ENCODE assay signal across 1 cellular context in genomic region chr3:44437800-44438199, GRCh38.
TF ChIP-seq lines count a peak whose summit lies in the region.

No MANE protein-coding gene starts in this region.

TF ChIP-seq in K562, 482 proteins besides CTCF, POLR2A, EP300 and RAD21 (continued from another document and continues in another):
- TF ChIP-seq MBD1 (CRISPR knock-in tag; IDR thresholded peaks at IDR 0.05) (no peak), SNIP1 (IDR thresholded peaks at IDR 0.05; ENCODE audit: low read depth) (no peak), SETDB1 (IDR thresholded peaks at IDR 0.05; ENCODE audit: low read length) (no peak), SUPT5H (IDR thresholded peaks at IDR 0.05) (no peak), CLOCK (CRISPR knock-in tag; IDR thresholded peaks at IDR 0.05; ENCODE audit: borderline replicate concordance) (no peak), RAD51 (IDR thresholded peaks at IDR 0.05; ENCODE audit: borderline replicate concordance, low read depth) (no peak), ZNF324 (CRISPR knock-in tag; IDR thresholded peaks at IDR 0.05) (peak; percentile 56; the same call in 1 of the 2 replicates), SAFB2 (IDR thresholded peaks at IDR 0.05; ENCODE audit: borderline replicate concordance, low read depth, low read length, severe bottlenecking) (no peak), HMGXB4 (CRISPR knock-in tag; IDR thresholded peaks at IDR 0.05) (no peak), RFX7 (CRISPR knock-in tag; IDR thresholded peaks at IDR 0.05) (no peak), CUX1 (CRISPR knock-in tag; IDR thresholded peaks at IDR 0.05) (peak; percentile 91), ATF4 (CRISPR knock-in tag; IDR thresholded peaks at IDR 0.05) (peak; percentile 81), ZFP36 (IDR thresholded peaks at IDR 0.05; ENCODE audit: low read depth, low read length, partially characterized antibody) (no peak), IRF2 (CRISPR knock-in tag; IDR thresholded peaks at IDR 0.05) (no peak), ZNF79 (CRISPR knock-in tag; IDR thresholded peaks at IDR 0.05; ENCODE audit: low read depth) (peak; percentile 60), SMAD3 (CRISPR knock-in tag; conservative IDR thresholded peaks at IDR 0.05) (peak; percentile 96), MTA3 (IDR thresholded peaks at IDR 0.05; ENCODE audit: borderline replicate concordance) (no peak), ZNF431 (CRISPR knock-in tag; IDR thresholded peaks at IDR 0.05) (no peak), GTF2B (IDR thresholded peaks at IDR 0.05; ENCODE audit: extremely low read depth, insufficient read length) (no peak), DIDO1 (tag; IDR thresholded peaks at IDR 0.05; ENCODE audit: low read depth) (peak; percentile 59; the same call in 1 of the 2 replicates), POLR3A (IDR thresholded peaks at IDR 0.05; ENCODE audit: borderline replicate concordance, extremely low read depth, insufficient read depth, insufficient read length) (no peak), XRCC5 (IDR thresholded peaks at IDR 0.05; ENCODE audit: low read depth, low read length) (no peak), MYNN (IDR thresholded peaks at IDR 0.05) (no peak), MYNN (CRISPR knock-in tag; IDR thresholded peaks at IDR 0.05) (no peak), RFX5 (IDR thresholded peaks at IDR 0.05; ENCODE audit: low read depth, low read length) (no peak), MECOM (CRISPR knock-in tag; IDR thresholded peaks at IDR 0.05) (peak; percentile 94), ZNF280B (CRISPR knock-in tag; IDR thresholded peaks at IDR 0.05) (peak; percentile 60; the same call in 1 of the 2 replicates), MBD2 (IDR thresholded peaks at IDR 0.05; ENCODE audit: borderline replicate concordance, low read depth) (no peak), TRIM24 (IDR thresholded peaks at IDR 0.05) (no peak), VEZF1 (CRISPR knock-in tag; IDR thresholded peaks at IDR 0.05) (no peak), HBP1 (CRISPR knock-in tag; IDR thresholded peaks at IDR 0.05) (0 out of 2 replicates have a peak, but pooled peaks have one; percentile 36), MEF2D (tag; conservative IDR thresholded peaks at IDR 0.05; ENCODE audit: low read depth) (peak; percentile 89), MTF1 (CRISPR knock-in tag; IDR thresholded peaks at IDR 0.05; ENCODE audit: borderline replicate concordance) (peak; percentile 75; the same call in 1 of the 2 replicates), HCFC1 (IDR thresholded peaks at IDR 0.05; ENCODE audit: low read depth, low read length) (no peak), ZNF121 (CRISPR knock-in tag; conservative IDR thresholded peaks at IDR 0.05) (no peak), TOE1 (IDR thresholded peaks at IDR 0.05; ENCODE audit: borderline replicate concordance) (no peak), TOE1 (CRISPR knock-in tag; IDR thresholded peaks at IDR 0.05; ENCODE audit: borderline replicate concordance, low read depth) (no peak), ERF (CRISPR knock-in tag; IDR thresholded peaks at IDR 0.05) (peak; percentile 93; the same call in 1 of the 2 replicates), NFE2L1 (tag; IDR thresholded peaks at IDR 0.05; ENCODE audit: borderline replicate concordance, low read depth) (peak; percentile 60), ESRRB (CRISPR knock-in tag; IDR thresholded peaks at IDR 0.05; ENCODE audit: borderline replicate concordance) (0 out of 2 replicates have a peak, but pooled peaks have one; percentile 17), ZNF778 (CRISPR knock-in tag; IDR thresholded peaks at IDR 0.05) (no peak), ZNF398 (CRISPR knock-in tag; IDR thresholded peaks at IDR 0.05) (peak; percentile 76), CREBBP (IDR thresholded peaks at IDR 0.05; ENCODE audit: low read depth, low read length) (no peak), CGGBP1 (CRISPR knock-in tag; IDR thresholded peaks at IDR 0.05) (no peak), MAFF (IDR thresholded peaks at IDR 0.05; ENCODE audit: low read length) (no peak)
